In the genomic region with DNA sequence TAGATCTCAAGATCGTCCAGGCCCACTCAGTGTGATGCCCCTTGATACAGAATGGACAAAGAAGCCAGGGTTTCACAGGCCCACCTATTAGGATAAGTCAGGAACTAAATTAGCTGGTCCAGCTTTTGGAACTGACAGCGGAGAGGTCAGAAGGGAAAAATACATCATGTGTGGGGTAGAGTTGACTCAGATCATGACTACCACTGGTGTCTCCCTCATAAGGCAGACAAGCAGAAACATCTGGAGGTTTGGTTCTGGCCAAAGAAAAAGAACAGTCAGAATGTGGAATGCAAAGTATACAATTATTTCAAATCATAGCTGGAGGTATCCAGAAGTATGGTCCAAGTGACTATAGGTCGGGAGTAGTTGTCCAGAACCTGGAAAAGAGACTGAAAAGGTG, we compare ENCODE assay signal across 6 cellular contexts.
"Had no signal": no experiment of that assay in that cellular context is flagged by ENCODE, and none has a peak within 500 bp of the region (broad histone marks: within the 10 kb centered on the region; RNA-seq: fewer than 3 reads in every experiment).

No MANE protein-coding gene starts in this region.

- H3K27me3 Mint-ChIP-seq: IgD-negative memory B cell had no signal

- H3K4me3 Mint-ChIP-seq: IgD-negative memory B cell had no signal

- H3K4me1 Mint-ChIP-seq: IgD-negative memory B cell had no signal

- H3K36me3 ChIP-seq: HAP-1 had no signal

- DNase-seq: GM23248, GOT3, H7, KBM-7 had no signal

- H3K9me3 ChIP-seq: HAP-1 had no signal

- H3K27ac Mint-ChIP-seq: IgD-negative memory B cell had no signal

- H3K4me3 ChIP-seq: GM23248, HAP-1 had no signal
